In the genomic region with DNA sequence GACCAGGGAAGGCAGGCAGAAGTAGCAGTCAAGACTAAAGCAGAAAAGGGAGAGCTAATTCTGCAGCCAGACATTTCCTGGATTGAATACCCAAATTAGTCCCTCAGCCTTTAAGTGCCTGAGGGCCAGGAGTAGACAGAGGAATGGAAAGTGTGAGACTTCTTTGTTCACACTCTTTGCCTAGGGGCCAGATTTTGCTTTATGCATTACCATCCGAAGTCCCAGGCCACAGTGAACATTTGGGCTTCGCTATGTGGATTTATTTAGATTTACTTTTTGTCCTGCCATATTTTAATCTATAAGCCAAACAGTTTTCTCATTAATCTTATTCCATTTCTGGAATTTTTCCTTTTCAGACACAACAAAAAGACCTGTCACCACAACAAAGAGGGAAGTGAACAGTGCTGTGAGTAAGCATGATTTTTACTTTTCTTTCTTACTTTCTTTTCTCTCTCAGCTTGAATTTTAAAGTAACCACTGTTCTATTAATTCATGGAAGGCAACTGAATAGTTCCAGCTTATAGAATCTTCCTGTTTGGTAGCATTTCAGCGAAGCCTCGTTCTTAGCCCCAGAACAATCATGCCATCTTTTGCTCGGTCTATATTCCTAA, we compare ENCODE assay signal across 1 cellular context.
TF ChIP-seq lines count a peak whose summit lies in the region.

No MANE protein-coding gene starts in this region.

TF ChIP-seq in SK-N-SH treated with all-trans-retinoic acid at 6 μM for 48 hours, 23 proteins besides CTCF, POLR2A, EP300 and RAD21 (continued from another document):
- TF ChIP-seq ARNTL (CRISPR knock-in tag; IDR thresholded peaks at IDR 0.05; ENCODE audit: borderline replicate concordance, low read depth): no peak
- no peak for TF ChIP-seq TOX (CRISPR knock-in tag; IDR thresholded peaks at IDR 0.05; ENCODE audit: borderline replicate concordance)
- TF ChIP-seq POU6F1 (CRISPR knock-in tag; IDR thresholded peaks at IDR 0.05; ENCODE audit: borderline replicate concordance, low read depth): no peak
- TF ChIP-seq ZNF565 (CRISPR knock-in tag; conservative IDR thresholded peaks at IDR 0.05; ENCODE audit: low read depth): no peak
- no peak for TF ChIP-seq BACH2 (CRISPR knock-in tag; IDR thresholded peaks at IDR 0.05; ENCODE audit: borderline replicate concordance)
- TF ChIP-seq ZNF70 (CRISPR knock-in tag; IDR thresholded peaks at IDR 0.05): no peak
